26 cellular contexts compared by ENCODE assay signal in the genomic region with DNA sequence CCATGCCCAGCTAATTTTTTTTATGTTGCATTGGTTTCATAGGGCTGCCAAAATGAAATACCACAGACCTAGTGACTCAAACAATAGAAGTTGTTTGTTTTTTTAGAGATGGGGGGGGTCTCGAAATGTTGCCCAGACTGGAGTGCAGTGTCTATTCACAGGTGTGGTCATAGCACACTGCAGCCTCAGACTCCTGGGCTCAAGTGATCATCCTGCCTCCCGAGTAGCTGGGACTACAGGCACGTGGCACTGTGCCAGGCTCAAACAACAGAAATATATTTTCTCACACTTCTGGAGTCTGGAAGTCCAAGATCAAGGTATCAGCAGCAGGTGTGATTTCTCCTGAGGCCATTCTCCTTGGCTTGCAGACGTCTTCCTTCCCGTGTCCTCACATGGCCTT. TPM values are rescaled to one million over a fixed set of nuclear protein-coding genes. Genes with fewer than 3 reads are reported as not detected.
DNase-seq lines count a peak whose midpoint lies in the region; ATAC-seq and TF ChIP-seq lines count a peak whose summit lies in the region.
"Had no signal": no experiment of that assay in that cellular context is flagged by ENCODE, and none has a peak within 500 bp of the region (broad histone marks: within the 10 kb centered on the region; RNA-seq: fewer than 3 reads in every experiment).

No MANE protein-coding gene starts in this region.

- intact Hi-C loops in left colon (cut with DNase I, micrococcal nuclease) = no loop called here

- DNase-seq in AG10803 (ENCODE audit: low read depth) = peak; percentile 9
- DNase-seq in M059J (ENCODE audit: low read depth) = peak; percentile 79
- DNase-seq in astrocyte of the hippocampus (ENCODE audit: low read depth, low spot score) = peak; percentile 37
- peak in 1 of 2 donors; percentile 24 for DNase-seq in left colon
- DNase-seq in NCI-H345 treated with DMSO at 0.1 percent for 48 hours (lab: John Stamatoyannopoulos, UW; ENCODE audit: unreplicated experiment) = no peak
- no peak for DNase-seq in A172 (ENCODE audit: low spot score)
- DNase-seq in activated CD4-positive, alpha-beta T cell treated with anti-CD3 and anti-CD28 coated beads for 1 hour = no peak
- DNase-seq in NOMO-1 treated with DMSO at 0.1 percent for 48 hours (lab: John Stamatoyannopoulos, UW; ENCODE audit: unreplicated experiment) = no peak
- DNase-seq: activated CD4-positive, alpha-beta memory T cell treated with anti-CD3 and anti-CD28 coated beads for 36 hours; activated CD8-positive, alpha-beta memory T cell treated with anti-CD3 and anti-CD28 coated beads, Interleukin-2, amount 50 U/mL, for 4 hours; activated naive CD4-positive, alpha-beta T cell treated with anti-CD3 and anti-CD28 coated beads, Interleukin-2, amount 10 ng/mL, durations not matched to agents 7 days and 5 days; amygdala; DMS153; GF-D8; H7; KG1; left ventricle myocardium inferior; naive B cell; NCI-H1417 treated with DMSO at 0.1 percent for 48 hours; NCI-H526 treated with DMSO at 0.1 percent for 48 hours; sigmoid colon; stimulated activated CD4-positive, alpha-beta T cell treated with anti-CD3 and anti-CD28 coated beads, Interleukin-15, amount 100 ng/mL, for 24 hours; stimulated activated naive B cell treated with anti-CD40 and anti-IgM and Interleukin-4, amounts not matched to agents 10 μg/mL and 1 μg/mL and 100 μg/mL, for 72 hours; testis had no signal

- H3K4me3 ChIP-seq in AG10803 (ENCODE audit: low read length) = no peak overlapping the region
- H3K4me3 ChIP-seq: left ventricle myocardium inferior, sigmoid colon, testis had no signal

- TF ChIP-seq CTCF in AG10803 (conservative IDR thresholded peaks at IDR 0.05; ENCODE audit: low read length) = no peak

- peak; percentile 42 for ATAC-seq in left colon
- ATAC-seq: stimulated activated naive B cell treated with anti-CD40 and anti-IgM and Interleukin-4, amounts not matched to agents 10 μg/mL and 1 μg/mL and 100 μg/mL, for 72 hours had no signal

RNA-seq across cellular contexts. Expression of gene SLC16A10, which starts 6.6 kb away (rescaled TPM):
- total RNA-seq in M059J (2014; rRNA removed; shearing (Covaris generic)) = 1.7 and 2.1 TPM in 2 replicates
- total RNA-seq in left colon = 1 to 10 TPM; 4.0 TPM
- total RNA-seq in A172 (2014; rRNA removed; shearing (Covaris generic)) = 0.41 and 2.6 TPM in 2 replicates
- total RNA-seq: fibroblast of lung, RPMI7951 had no signal

Comparison
In these comparisons a context has a peak if more than half of its experiments do, and no peak if none do; other contexts are left out.
1. DNase-seq: peak in AG10803 (single experiment), M059J (single experiment) and astrocyte of the hippocampus (single experiment); none in NCI-H345 treated with DMSO at 0.1 percent for 48 hours (single experiment), A172 (single experiment), activated CD4-positive, alpha-beta T cell treated with anti-CD3 and anti-CD28 coated beads for 1 hour (single experiment) and NOMO-1 treated with DMSO at 0.1 percent for 48 hours (single experiment).